ENCODE assay signal across 1 cellular context in genomic region chr18:70245941-70246537, GRCh38.
TF ChIP-seq lines count a peak whose summit lies in the region.

No MANE protein-coding gene starts in this region.

TF ChIP-seq in GM12891, 5 proteins besides CTCF, POLR2A, EP300 and RAD21:
- no peak for TF ChIP-seq POLR2AphosphoS5 (IDR thresholded peaks at IDR 0.05; ENCODE audit: low read depth, low read length)
TF ChIP-seq in GM12891: peak in this region for 0.
